8 cellular contexts compared by ENCODE assay signal in genomic region chr10:104332243-104333036, GRCh38. TPM values are rescaled to one million over a fixed set of nuclear protein-coding genes. Genes with fewer than 3 reads are reported as not detected.
DNase-seq lines count a peak whose midpoint lies in the region; ATAC-seq and TF ChIP-seq lines count a peak whose summit lies in the region.

No MANE protein-coding gene starts in this region.

- WGBS in mesodermal cell (ENCODE audit: insufficient coverage in 2 of 2), 2 experiments, result 79 to 81% methylated on average over 7 to 8 of the region's 11 CpGs
- WGBS in tibial nerve, 2 donors, result 71 to 79% methylated on average over 11 of the region's 11 CpGs

- H3K4me3 Mint-ChIP-seq in activated CD4-positive, alpha-beta T cell treated with anti-CD3 and anti-CD28 coated beads for 36 hours, result peak overlapping the region; percentile 38

- TF ChIP-seq POLR2A in tibial nerve (IDR thresholded peaks at IDR 0.05), result no peak

- no peaks in the 10 kb centered on the region for H3K27me3 ChIP-seq in tibial nerve

- no peaks in the 10 kb centered on the region for H3K27me3 Mint-ChIP-seq in activated CD4-positive, alpha-beta T cell treated with anti-CD3 and anti-CD28 coated beads for 36 hours

- H3K9me3 ChIP-seq in mesodermal cell (ENCODE audit: control insufficient read depth, low read length) (no peaks in the 10 kb centered on the region), tibial nerve (no peaks in the 10 kb centered on the region)

- H3K27ac ChIP-seq in mesodermal cell (ENCODE audit: low read depth, low read length, severe bottlenecking), result peak overlapping the region; percentile 96
- H3K27ac ChIP-seq in tibial nerve, result peak overlapping the region; percentile 79 to 98 (median 92)

- H3K4me1 ChIP-seq in mesodermal cell (ENCODE audit: control insufficient read depth, insufficient read depth, low read length, poor library complexity, severe bottlenecking) (peaks cover 81% of the 10 kb centered on the region), tibial nerve (peaks cover 3 to 96% (median 86%) of the 10 kb centered on the region in 4 donors)

- no peaks in the 10 kb centered on the region for H3K9me3 Mint-ChIP-seq in activated CD4-positive, alpha-beta T cell treated with anti-CD3 and anti-CD28 coated beads for 36 hours (ENCODE audit: low read depth)

- peaks cover 11% of the 10 kb centered on the region for H3K36me3 ChIP-seq in mesodermal cell (ENCODE audit: control insufficient read depth, insufficient read depth, low read length)
- H3K36me3 ChIP-seq in tibial nerve, result no peaks in the 10 kb centered on the region

- POLR2A ChIA-PET in activated CD4-positive, alpha-beta T cell treated with anti-CD3 and anti-CD28 coated beads for 36 hours (lab: Charles Lee), result no interaction called here

- intact Hi-C loops in activated CD4-positive, alpha-beta T cell treated with anti-CD3 and anti-CD28 coated beads for 36 hours (cut with DNase I, micrococcal nuclease), result no loop called here

- CTCF ChIA-PET in activated CD4-positive, alpha-beta T cell treated with anti-CD3 and anti-CD28 coated beads for 36 hours (lab: Charles Lee), result interaction anchor here (1.5 kb wide), 1 partner anchor 211 kb away, joined by 3 read pairs; the partner anchor contains the start of gene SFR1

- DNase-seq in activated CD4-positive, alpha-beta T cell treated with anti-CD3 and anti-CD28 coated beads for 36 hours, result no peak
- no peak for DNase-seq in activated CD4-positive, alpha-beta T cell treated with anti-CD3 and anti-CD28 coated beads, Interleukin-2, amount 50 U/mL, for 48 hours
- DNase-seq in choroid plexus epithelial cell (ENCODE audit: low read depth), result peak; percentile 45
- DNase-seq in tibial nerve (ENCODE audit: low spot score in 2 of 2), result no peak
- DNase-seq in SIG-M5 treated with dmso at 0.1 percent for 504 hours (lab: John Stamatoyannopoulos, UW; ENCODE audit: unreplicated experiment), result no peak
- DNase-seq in NCI-H1436 (lab: John Stamatoyannopoulos, UW), result no peak

- TF ChIP-seq CTCF in choroid plexus epithelial cell (conservative IDR thresholded peaks at IDR 0.05; ENCODE audit: low read depth, low read length) (no peak), tibial nerve (IDR thresholded peaks at IDR 0.05) (no peak)

- H3K4me3 ChIP-seq in choroid plexus epithelial cell (ENCODE audit: low read depth, low read length) (no peak overlapping the region), mesodermal cell (ENCODE audit: extremely low read depth, insufficient read depth, low read length, poor library complexity, severe bottlenecking) (no peak overlapping the region), tibial nerve (no peak overlapping the region)

- no peak for TF ChIP-seq EP300 in tibial nerve (IDR thresholded peaks at IDR 0.05)

- H3K36me3 Mint-ChIP-seq in activated CD4-positive, alpha-beta T cell treated with anti-CD3 and anti-CD28 coated beads for 36 hours (ENCODE audit: low read depth), result peaks cover 26% of the 10 kb centered on the region

- ATAC-seq in activated CD4-positive, alpha-beta T cell treated with anti-CD3 and anti-CD28 coated beads for 36 hours, result no peak
- ATAC-seq in GM21528 (IDR thresholded peaks at IDR 0.05; ENCODE audit: low FRiP score, unreplicated experiment), result no peak

- peaks cover 88% of the 10 kb centered on the region for H3K4me1 Mint-ChIP-seq in activated CD4-positive, alpha-beta T cell treated with anti-CD3 and anti-CD28 coated beads for 36 hours

- H3K27ac Mint-ChIP-seq in activated CD4-positive, alpha-beta T cell treated with anti-CD3 and anti-CD28 coated beads for 36 hours, result peak overlapping the region; percentile 85

RNA-seq across cellular contexts. Expression of gene ITPRIP, which starts 5.8 kb away (rescaled TPM):
- total RNA-seq in activated CD4-positive, alpha-beta T cell treated with anti-CD3 and anti-CD28 coated beads for 36 hours, result 10 to 100 TPM; 20.3 to 21.6 TPM
- 20.3 TPM for polyA plus RNA-seq in mesodermal cell (2013, experiment 1 of 2)
- polyA plus RNA-seq in mesodermal cell (2013, experiment 2 of 2), result 18.3 TPM
- total RNA-seq in tibial nerve, result 10 to 100 TPM; 22.6 to 58.2 (median 39.9) TPM

RNA-seq across cellular contexts. Expression of gene CFAP58, which starts 21.2 kb away (rescaled TPM):
- under 1 TPM; 0.60 to 0.64 TPM for total RNA-seq in activated CD4-positive, alpha-beta T cell treated with anti-CD3 and anti-CD28 coated beads for 36 hours
- polyA plus RNA-seq in mesodermal cell (2013, experiment 1 of 2), result 1.7 TPM
- polyA plus RNA-seq in mesodermal cell (2013, experiment 2 of 2), result 1.5 TPM
- under 1 TPM in 2 of 4 donors, not detected in 2; 0.20 to 0.21 TPM for total RNA-seq in tibial nerve
